ENCODE assay signal across 10 cellular contexts in genomic region chr9:127537792-127538191, GRCh38.
A peak's percentile ranks its signal among the peaks of the same experiment; 100 is the strongest.
DNase-seq lines count a peak whose midpoint lies in the region; ATAC-seq and TF ChIP-seq lines count a peak whose summit lies in the region.
"Had no signal": no experiment of that assay in that cellular context is flagged by ENCODE, and none has a peak within 500 bp of the region (broad histone marks: within the 10 kb centered on the region; RNA-seq: fewer than 3 reads in every experiment).

No MANE protein-coding gene starts in this region.

- no peak for ATAC-seq in HG03571 (IDR thresholded peaks at IDR 0.05; ENCODE audit: unreplicated experiment)
- no peak for ATAC-seq in HG03457 (IDR thresholded peaks at IDR 0.05; ENCODE audit: unreplicated experiment)

- no peaks in the 10 kb centered on the region for H3K36me3 Mint-ChIP-seq in neural progenitor cell
- no peaks in the 10 kb centered on the region for H3K36me3 Mint-ChIP-seq in immature natural killer cell
- H3K36me3 Mint-ChIP-seq: memory B cell had no signal

- H3K9me3 Mint-ChIP-seq in neural progenitor cell = no peaks in the 10 kb centered on the region
- no peaks in the 10 kb centered on the region for H3K9me3 Mint-ChIP-seq in immature natural killer cell
- H3K9me3 Mint-ChIP-seq: memory B cell had no signal

- no peaks in the 10 kb centered on the region for H3K9me3 ChIP-seq in neural progenitor cell (ENCODE audit: low read depth)

- H3F3A ChIP-seq in neural progenitor cell (ENCODE audit: low read depth) = peaks cover 14% of the 10 kb centered on the region

- TF ChIP-seq CTCF in BJ (IDR thresholded peaks at IDR 0.05; ENCODE audit: insufficient read depth, low read depth, low read length) = peak; percentile 47
- peak; percentile 19 for TF ChIP-seq CTCF in cardiac fibroblast (IDR thresholded peaks at IDR 0.05; ENCODE audit: low read depth, low read length)
- peak; percentile 51 for TF ChIP-seq CTCF in neural progenitor cell (IDR thresholded peaks at IDR 0.05)

- H3K4me1 Mint-ChIP-seq in neural progenitor cell = peaks cover 13% of the 10 kb centered on the region
- H3K4me1 Mint-ChIP-seq in immature natural killer cell = no peaks in the 10 kb centered on the region
- H3K4me1 Mint-ChIP-seq: memory B cell had no signal

- H3K4me3 ChIP-seq in BJ (ENCODE audit: low read depth, low read length) = no peak overlapping the region
- H3K4me3 ChIP-seq in cardiac fibroblast (replicated peaks in 1 of 2; ENCODE audit: low read depth in 2 of 2, low read length in 2 of 2) = no peak overlapping the region
- no peak overlapping the region for H3K4me3 ChIP-seq in neural progenitor cell

- H3K36me3 ChIP-seq in BJ (ENCODE audit: control insufficient read depth, insufficient read depth, low read length) = peaks cover 27% of the 10 kb centered on the region
- no peaks in the 10 kb centered on the region for H3K36me3 ChIP-seq in neural progenitor cell

- peak overlapping the region; percentile 5 for H3K27ac ChIP-seq in neural progenitor cell

- H3K4me3 Mint-ChIP-seq in neural progenitor cell (no peak overlapping the region), immature natural killer cell (no peak overlapping the region)
- H3K4me3 Mint-ChIP-seq: memory B cell had no signal

- POLR2A ChIA-PET in BJ (lab: Charles Lee) = no interaction called here

- no peak overlapping the region for H3K9ac ChIP-seq in neural progenitor cell

- CTCF ChIA-PET in BJ (lab: Yijun Ruan, JAX) = interaction anchor here (0.7 to 6.6 kb wide), 7 partner anchors 11 to 386 kb away, joined by 3 to 49 read pairs (median 7); partner anchors contain the start of gene TOR2A

- H3K27me3 Mint-ChIP-seq in neural progenitor cell (ENCODE audit: insufficient read depth, low read depth) (peaks cover 8% of the 10 kb centered on the region), immature natural killer cell (ENCODE audit: low read depth in 3 of 3) (peaks cover 0 to 2% (median 0%) of the 10 kb centered on the region in 3 donors)

- DNase-seq in BJ (ENCODE audit: low read depth) = no peak
- DNase-seq in HuH-7.5 (ENCODE audit: low spot score) = peak; percentile 62
- no peak for DNase-seq in cardiac fibroblast (ENCODE audit: low read depth in 2 of 2)
- peak; percentile 62 for DNase-seq in neural progenitor cell (ENCODE audit: low spot score)
- no peak for DNase-seq in NAMALWA (ENCODE audit: low spot score)
- DNase-seq in immature natural killer cell = no peak
- DNase-seq: stimulated activated CD4-positive, alpha-beta T cell treated with anti-CD3 and anti-CD28 coated beads, Interleukin-2, amount 100 ng/mL, for 24 hours had no signal

- no peak overlapping the region for H3K4me2 ChIP-seq in neural progenitor cell

- H3K27ac Mint-ChIP-seq in neural progenitor cell = no peak overlapping the region
- no peak overlapping the region for H3K27ac Mint-ChIP-seq in immature natural killer cell
- H3K27ac Mint-ChIP-seq: memory B cell had no signal

- H4K20me1 ChIP-seq in neural progenitor cell (ENCODE audit: low read depth) = peaks cover 16% of the 10 kb centered on the region

- H3K27me3 ChIP-seq in BJ (ENCODE audit: control insufficient read depth, insufficient read depth, low read length) (no peaks in the 10 kb centered on the region), neural progenitor cell (no peaks in the 10 kb centered on the region)

- peaks cover 12% of the 10 kb centered on the region for H3K4me1 ChIP-seq in neural progenitor cell

- no peak overlapping the region for H2AFZ ChIP-seq in neural progenitor cell (replicated peaks)

- H3K79me2 ChIP-seq in neural progenitor cell (ENCODE audit: low read depth) = no peaks in the 10 kb centered on the region

Comparison
In these comparisons a context has a peak if more than half of its experiments do, and no peak if none do; other contexts are left out.
1. DNase-seq: peak in HuH-7.5 (single experiment) and neural progenitor cell (single experiment); none in BJ (single experiment), cardiac fibroblast (0 of 2), NAMALWA (single experiment) and immature natural killer cell (0 of 3).
2. Peak in every context shown above with its lines, with median percentiles within 50 percentile points of each other: CTCF ChIP-seq.